In the genomic region with DNA sequence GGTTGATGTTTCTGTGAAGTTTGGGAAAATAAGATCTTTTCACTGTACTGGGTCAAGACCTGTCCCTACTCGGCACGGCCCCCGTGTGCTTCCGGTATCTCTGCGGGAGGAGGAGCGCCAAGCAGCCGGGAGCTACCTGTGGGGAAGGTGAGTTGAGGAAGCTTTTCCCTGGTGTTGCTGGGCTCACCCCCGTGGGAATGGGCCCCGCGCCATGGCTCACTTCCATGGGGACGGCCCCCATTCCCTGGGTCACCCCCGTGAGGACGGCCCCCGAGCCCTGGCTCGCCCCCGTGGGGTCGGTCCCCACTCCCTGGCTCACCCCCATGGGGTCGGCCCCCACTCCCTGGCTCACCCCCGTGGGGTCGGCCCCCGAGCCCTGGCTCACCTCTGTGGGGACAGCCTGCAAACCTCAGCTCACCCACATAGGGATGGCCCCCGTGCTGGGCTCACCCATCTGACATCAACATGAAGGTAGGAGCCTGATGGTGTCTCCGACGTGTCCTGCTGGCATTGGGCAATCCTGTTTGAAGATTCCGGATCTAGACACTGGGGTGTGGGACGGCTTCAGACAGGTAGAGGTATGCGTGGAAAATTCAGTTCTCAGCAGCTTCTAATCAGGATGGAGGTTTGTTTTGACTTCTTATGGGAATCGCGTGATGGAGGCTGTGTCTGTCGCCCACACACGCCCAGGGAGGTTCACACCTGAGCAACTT, we compare ENCODE assay signal across 12 cellular contexts. TPM values are rescaled to one million over a fixed set of nuclear protein-coding genes. Genes with fewer than 3 reads are reported as not detected.
DNase-seq lines count a peak whose midpoint lies in the region; ATAC-seq and TF ChIP-seq lines count a peak whose summit lies in the region.
"Had no signal": no experiment of that assay in that cellular context is flagged by ENCODE, and none has a peak within 500 bp of the region (broad histone marks: within the 10 kb centered on the region; RNA-seq: fewer than 3 reads in every experiment).

No MANE protein-coding gene starts in this region.

- H3K4me1 Mint-ChIP-seq in CD4-positive, alpha-beta memory T cell = peaks cover 11 to 37% (median 28%) of the 10 kb centered on the region in 4 donors
- H3K4me1 Mint-ChIP-seq in IgD-negative memory B cell = peaks cover 11 to 21% (median 12%) of the 10 kb centered on the region in 3 donors
- H3K4me1 Mint-ChIP-seq in effector memory CD8-positive, alpha-beta T cell (ENCODE audit: low read depth in 2 of 2) = peaks cover 16 to 21% of the 10 kb centered on the region in 2 donors

- peak overlapping the region; percentile 74 to 90 (median 84) for H3K4me3 Mint-ChIP-seq in CD4-positive, alpha-beta memory T cell
- H3K4me3 Mint-ChIP-seq in IgD-negative memory B cell = peak overlapping the region; percentile 55 to 90 (median 74)
- H3K4me3 Mint-ChIP-seq in effector memory CD8-positive, alpha-beta T cell = peak overlapping the region; percentile 92 to 99

- H3K27me3 Mint-ChIP-seq in CD4-positive, alpha-beta memory T cell = peaks cover 24 to 34% of the 10 kb centered on the region in 2 donors
- peaks cover 26% of the 10 kb centered on the region for H3K27me3 Mint-ChIP-seq in IgD-negative memory B cell
- peaks cover 42 to 71% of the 10 kb centered on the region in 2 donors for H3K27me3 Mint-ChIP-seq in effector memory CD8-positive, alpha-beta T cell

- H3K27ac Mint-ChIP-seq in CD4-positive, alpha-beta memory T cell = peak overlapping the region in 3 of 7 donors; percentile 42 to 57 (median 46)
- H3K27ac Mint-ChIP-seq in IgD-negative memory B cell = peak overlapping the region in 1 of 3 donors; percentile 32
- peak overlapping the region in 1 of 2 donors; percentile 79 for H3K27ac Mint-ChIP-seq in effector memory CD8-positive, alpha-beta T cell

- peaks cover 5% of the 10 kb centered on the region for H3K27me3 ChIP-seq in CD4-positive, alpha-beta memory T cell (ENCODE audit: insufficient read depth, low read length)
- peaks cover 0 to 76% (median 20%) of the 10 kb centered on the region in 3 donors for H3K27me3 ChIP-seq in psoas muscle (ENCODE audit: insufficient read depth in 3 of 3, low read length in 2 of 3)

- no peak for TF ChIP-seq CTCF in psoas muscle (IDR thresholded peaks at IDR 0.05)

- CTCF ChIA-PET in CD4-positive, alpha-beta memory T cell (lab: Charles Lee; ENCODE audit: partially characterized antibody) = interaction anchor here (1.0 to 1.5 kb wide), 2 partner anchors 8 to 13 kb away, joined by 3 to 5 read pairs; a partner anchor contains a TSS

- H3K9me3 ChIP-seq in CD4-positive, alpha-beta memory T cell (ENCODE audit: control insufficient read depth in 1 of 2, low read length in 2 of 2) = no peaks in the 10 kb centered on the region
- H3K9me3 ChIP-seq in psoas muscle = no peaks in the 10 kb centered on the region
- H3K9me3 ChIP-seq: adrenal gland had no signal

- no peak for ATAC-seq in effector memory CD8-positive, alpha-beta T cell (replicated peaks)
- ATAC-seq in psoas muscle (no peak), GM19395 (IDR thresholded peaks at IDR 0.05; ENCODE audit: unreplicated experiment) (no peak)

- WGBS in psoas muscle, 3 donors = 77 to 83% (median 79%) methylated on average over 28 to 31 of the region's 31 CpGs

- peaks cover 11% of the 10 kb centered on the region for H3K4me1 ChIP-seq in CD4-positive, alpha-beta memory T cell (ENCODE audit: insufficient read depth, low read length)
- H3K4me1 ChIP-seq in psoas muscle = no peaks in the 10 kb centered on the region

- no peaks in the 10 kb centered on the region for H3K36me3 ChIP-seq in CD4-positive, alpha-beta memory T cell (ENCODE audit: insufficient read depth, low read length)
- no peaks in the 10 kb centered on the region for H3K36me3 ChIP-seq in psoas muscle (ENCODE audit: insufficient read depth in 1 of 2, low read depth in 1 of 2)
- H3K36me3 ChIP-seq: adrenal gland had no signal

- POLR2A ChIA-PET in CD4-positive, alpha-beta memory T cell (lab: Charles Lee; ENCODE audit: partially characterized antibody) = no interaction called here

- H3K27ac ChIP-seq in CD4-positive, alpha-beta memory T cell (ENCODE audit: low read depth, low read length) = no peak overlapping the region
- no peak overlapping the region for H3K27ac ChIP-seq in psoas muscle

- peaks cover 0 to 8% (median 0%) of the 10 kb centered on the region in 8 donors for H3K9me3 Mint-ChIP-seq in CD4-positive, alpha-beta memory T cell
- H3K9me3 Mint-ChIP-seq in IgD-negative memory B cell = no peaks in the 10 kb centered on the region
- H3K9me3 Mint-ChIP-seq in effector memory CD8-positive, alpha-beta T cell = no peaks in the 10 kb centered on the region

- H3K4me3 ChIP-seq in CD4-positive, alpha-beta memory T cell (ENCODE audit: low read length in 2 of 2) = peak overlapping the region in 1 of 2 donors; percentile 10
- H3K4me3 ChIP-seq in psoas muscle = peak overlapping the region; percentile 59

- intact Hi-C loops in CD4-positive, alpha-beta memory T cell (cut with micrococcal nuclease) = loop anchor here (2.0 kb wide), 1 partner anchor 13 kb away; no protein-coding TSS in a partner anchor
- intact Hi-C loops in psoas muscle (cut with DNase I) = no loop called here

- H3K36me3 Mint-ChIP-seq in CD4-positive, alpha-beta memory T cell = no peaks in the 10 kb centered on the region
- H3K36me3 Mint-ChIP-seq in IgD-negative memory B cell = no peaks in the 10 kb centered on the region
- peaks cover 9% of the 10 kb centered on the region for H3K36me3 Mint-ChIP-seq in effector memory CD8-positive, alpha-beta T cell (ENCODE audit: insufficient read depth)

- no peak for DNase-seq in CD4-positive, alpha-beta memory T cell
- no peak for DNase-seq in effector memory CD8-positive, alpha-beta T cell
- peak in 1 of 2 donors; percentile 14 for DNase-seq in psoas muscle
- DNase-seq in NCI-H2196 treated with DMSO at 0.1 percent for 48 hours (lab: John Stamatoyannopoulos, UW; ENCODE audit: unreplicated experiment) = no peak
- no peak for DNase-seq in iPS-NIHi11 (ENCODE audit: low spot score)
- DNase-seq: NCI-H1436 treated with DMSO at 0.1 percent for 48 hours, occipital lobe had no signal

RNA-seq across cellular contexts. Expression of a gene that starts 9.1 kb away (rescaled TPM):
- total RNA-seq in CD4-positive, alpha-beta memory T cell = not detected
- not detected for polyA plus RNA-seq in CD4-positive, alpha-beta memory T cell
- not detected for polyA plus RNA-seq in IgD-negative memory B cell
- total RNA-seq in psoas muscle = under 1 TPM in 1 of 4 donors, not detected in 3; 0.32 TPM
- polyA plus RNA-seq in psoas muscle = under 1 TPM in 1 of 3 donors, not detected in 2; 0.13 TPM
- total RNA-seq: G401, occipital lobe, RPMI7951 had no signal

RNA-seq across cellular contexts. Expression of a gene that starts 17.2 kb away (rescaled TPM):
- total RNA-seq in CD4-positive, alpha-beta memory T cell = not detected
- polyA plus RNA-seq in CD4-positive, alpha-beta memory T cell = not detected
- polyA plus RNA-seq in IgD-negative memory B cell (not detected), psoas muscle (under 1 TPM in 1 of 3 donors, not detected in 2; 0.01 TPM)
- total RNA-seq in psoas muscle = not detected
- total RNA-seq: occipital lobe, RPMI7951 had no signal
